In the genomic region with DNA sequence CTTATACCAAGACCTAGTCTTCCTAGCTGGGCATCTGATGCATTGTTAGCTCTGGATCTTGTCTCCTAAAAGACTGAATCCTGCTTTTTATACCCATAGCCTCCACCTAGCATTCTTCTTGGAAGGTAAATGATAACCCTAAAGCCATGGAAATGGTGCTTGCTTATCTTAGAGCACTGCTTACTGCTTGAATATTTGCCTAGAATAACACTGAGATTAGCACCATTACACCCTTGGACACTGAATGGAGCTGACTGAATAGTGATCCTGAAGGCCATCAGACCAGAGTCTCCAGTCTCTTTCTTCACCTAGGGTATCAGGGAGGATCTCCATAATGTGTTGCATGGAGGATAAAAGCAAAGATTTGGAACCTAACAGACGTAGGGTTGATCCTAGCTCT, we compare ENCODE assay signal across 2 cellular contexts.
TF ChIP-seq lines count a peak whose summit lies in the region.

No MANE protein-coding gene starts in this region.

TF ChIP-seq in liver, 16 proteins besides CTCF, POLR2A, EP300 and RAD21:
- no peak for TF ChIP-seq JUND (IDR thresholded peaks at IDR 0.05)
- TF ChIP-seq HNF4G (IDR thresholded peaks at IDR 0.05), result no peak
- no peak for TF ChIP-seq EGR1 (IDR thresholded peaks at IDR 0.05; ENCODE audit: low read depth in 2 of 2)

TF ChIP-seq in HepG2, 621 proteins besides CTCF, POLR2A, EP300 and RAD21:
- TF ChIP-seq, protein P1, sequence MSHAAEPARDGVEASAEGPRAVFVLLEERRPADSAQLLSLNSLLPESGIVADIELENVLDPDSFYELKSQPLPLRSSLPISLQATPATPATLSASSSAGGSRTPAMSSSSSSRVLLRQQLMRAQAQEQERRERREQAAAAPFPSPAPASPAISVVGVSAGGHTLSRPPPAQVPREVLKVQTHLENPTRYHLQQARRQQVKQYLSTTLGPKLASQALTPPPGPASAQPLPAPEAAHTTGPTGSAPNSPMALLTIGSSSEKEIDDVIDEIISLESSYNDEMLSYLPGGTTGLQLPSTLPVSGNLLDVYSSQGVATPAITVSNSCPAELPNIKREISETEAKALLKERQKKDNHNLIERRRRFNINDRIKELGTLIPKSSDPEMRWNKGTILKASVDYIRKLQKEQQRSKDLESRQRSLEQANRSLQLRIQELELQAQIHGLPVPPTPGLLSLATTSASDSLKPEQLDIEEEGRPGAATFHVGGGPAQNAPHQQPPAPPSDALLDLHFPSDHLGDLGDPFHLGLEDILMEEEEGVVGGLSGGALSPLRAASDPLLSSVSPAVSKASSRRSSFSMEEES (CRISPR knock-in tag; IDR thresholded peaks at IDR 0.05), result no peak
- TF ChIP-seq, protein P2, sequence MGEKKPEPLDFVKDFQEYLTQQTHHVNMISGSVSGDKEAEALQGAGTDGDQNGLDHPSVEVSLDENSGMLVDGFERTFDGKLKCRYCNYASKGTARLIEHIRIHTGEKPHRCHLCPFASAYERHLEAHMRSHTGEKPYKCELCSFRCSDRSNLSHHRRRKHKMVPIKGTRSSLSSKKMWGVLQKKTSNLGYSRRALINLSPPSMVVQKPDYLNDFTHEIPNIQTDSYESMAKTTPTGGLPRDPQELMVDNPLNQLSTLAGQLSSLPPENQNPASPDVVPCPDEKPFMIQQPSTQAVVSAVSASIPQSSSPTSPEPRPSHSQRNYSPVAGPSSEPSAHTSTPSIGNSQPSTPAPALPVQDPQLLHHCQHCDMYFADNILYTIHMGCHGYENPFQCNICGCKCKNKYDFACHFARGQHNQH (CRISPR knock-in tag; IDR thresholded peaks at IDR 0.05), result no peak
- TF ChIP-seq ZNF180 (CRISPR knock-in tag; IDR thresholded peaks at IDR 0.05; ENCODE audit: borderline replicate concordance, low read depth) (no peak), MIXL1 (CRISPR knock-in tag; IDR thresholded peaks at IDR 0.05) (no peak), BORCS8-MEF2B (CRISPR knock-in tag; IDR thresholded peaks at IDR 0.05) (no peak), ADNP (CRISPR knock-in tag; IDR thresholded peaks at IDR 0.05) (no peak), RARG (CRISPR knock-in tag; IDR thresholded peaks at IDR 0.05; ENCODE audit: low read depth) (no peak), ZIK1 (CRISPR knock-in tag; IDR thresholded peaks at IDR 0.05; ENCODE audit: borderline replicate concordance, low read depth) (no peak), JUNB (CRISPR knock-in tag; IDR thresholded peaks at IDR 0.05; ENCODE audit: borderline replicate concordance) (no peak), LCORL (IDR thresholded peaks at IDR 0.05) (no peak), LCORL (CRISPR knock-in tag; IDR thresholded peaks at IDR 0.05) (no peak), RFX1 (IDR thresholded peaks at IDR 0.05) (no peak), MZF1 (CRISPR knock-in tag; IDR thresholded peaks at IDR 0.05; ENCODE audit: borderline replicate concordance) (no peak)
- TF ChIP-seq, protein P3, sequence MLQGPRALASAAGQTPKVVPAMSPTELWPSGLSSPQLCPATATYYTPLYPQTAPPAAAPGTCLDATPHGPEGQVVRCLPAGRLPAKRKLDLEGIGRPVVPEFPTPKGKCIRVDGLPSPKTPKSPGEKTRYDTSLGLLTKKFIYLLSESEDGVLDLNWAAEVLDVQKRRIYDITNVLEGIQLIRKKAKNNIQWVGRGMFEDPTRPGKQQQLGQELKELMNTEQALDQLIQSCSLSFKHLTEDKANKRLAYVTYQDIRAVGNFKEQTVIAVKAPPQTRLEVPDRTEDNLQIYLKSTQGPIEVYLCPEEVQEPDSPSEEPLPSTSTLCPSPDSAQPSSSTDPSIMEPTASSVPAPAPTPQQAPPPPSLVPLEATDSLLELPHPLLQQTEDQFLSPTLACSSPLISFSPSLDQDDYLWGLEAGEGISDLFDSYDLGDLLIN (CRISPR knock-in tag; IDR thresholded peaks at IDR 0.05; ENCODE audit: borderline replicate concordance), result no peak
